1 cellular context compared by ENCODE assay signal in genomic region chr21:33947451-33948095, GRCh38.
TF ChIP-seq lines count a peak whose summit lies in the region.

No MANE protein-coding gene starts in this region.

TF ChIP-seq in GM12878, 131 proteins besides CTCF, POLR2A, EP300 and RAD21 (continued from another document and continues in another):
- TF ChIP-seq USF2 (IDR thresholded peaks at IDR 0.05; ENCODE audit: borderline replicate concordance, low read depth, low read length) = peak; percentile 65
- TF ChIP-seq RFX5 (IDR thresholded peaks at IDR 0.05; ENCODE audit: low read depth, low read length) = no peak
- no peak for TF ChIP-seq POLR2AphosphoS5 (IDR thresholded peaks at IDR 0.05; ENCODE audit: low read length)
- no peak for TF ChIP-seq ZNF217 (IDR thresholded peaks at IDR 0.05)
- no peak for TF ChIP-seq MTA3 (IDR thresholded peaks at IDR 0.05; ENCODE audit: borderline replicate concordance, low read length)
- TF ChIP-seq SP1 (IDR thresholded peaks at IDR 0.05; ENCODE audit: low read depth, low read length) = no peak
- TF ChIP-seq IKZF2 (IDR thresholded peaks at IDR 0.05) = peak; percentile 62 to 67; a peak in 3 of 4 replicates
- peak; percentile 52 for TF ChIP-seq USF1 (IDR thresholded peaks at IDR 0.05; ENCODE audit: borderline replicate concordance, extremely low read length, insufficient read depth, low read depth, low read length)
- TF ChIP-seq ZNF622 (IDR thresholded peaks at IDR 0.05) = no peak
- no peak for TF ChIP-seq KAT2A (conservative IDR thresholded peaks at IDR 0.05; ENCODE audit: control insufficient read depth, low read depth, low read length)
- TF ChIP-seq NBN (IDR thresholded peaks at IDR 0.05) = 0 out of 2 replicates have a peak, but pooled peaks have one; percentile 13
- TF ChIP-seq MEF2A (IDR thresholded peaks at IDR 0.05; ENCODE audit: insufficient read depth, low read depth, low read length) = 0 out of 2 replicates have a peak, but pooled peaks have one; percentile 50
- peak; percentile 88 for TF ChIP-seq BCL3 (IDR thresholded peaks at IDR 0.05; ENCODE audit: borderline replicate concordance, insufficient read depth, low read depth, low read length, poor library complexity, severe bottlenecking)
- peak; percentile 92 for TF ChIP-seq RUNX3 (IDR thresholded peaks at IDR 0.05; ENCODE audit: low read length)
- TF ChIP-seq CBFB (IDR thresholded peaks at IDR 0.05; ENCODE audit: low read depth) = peak; percentile 85
- TF ChIP-seq CBX3 (IDR thresholded peaks at IDR 0.05; ENCODE audit: borderline replicate concordance, low read depth) = no peak
- TF ChIP-seq NRF1 (conservative IDR thresholded peaks at IDR 0.05; ENCODE audit: low read depth, low read length) = no peak
- TF ChIP-seq ATF7 (IDR thresholded peaks at IDR 0.05; ENCODE audit: low read depth) = peak; percentile 88
- TF ChIP-seq FOXM1 (IDR thresholded peaks at IDR 0.05; ENCODE audit: low read depth, low read length) = peak; percentile 89; the same call in 1 of the 2 replicates
- no peak for TF ChIP-seq ELK1 (IDR thresholded peaks at IDR 0.05; ENCODE audit: low read depth, low read length)
- no peak for TF ChIP-seq ASH2L (IDR thresholded peaks at IDR 0.05; ENCODE audit: borderline replicate concordance, low read depth)
- TF ChIP-seq STAT1 (conservative IDR thresholded peaks at IDR 0.05) = no peak
- TF ChIP-seq RELB (IDR thresholded peaks at IDR 0.05; ENCODE audit: low read depth) = peak; percentile 86
- 0 out of 2 replicates have a peak, but pooled peaks have one; percentile 19 for TF ChIP-seq TAF1 (IDR thresholded peaks at IDR 0.05; ENCODE audit: borderline replicate concordance, low read depth, low read length)
- no peak for TF ChIP-seq ZZZ3 (IDR thresholded peaks at IDR 0.05; ENCODE audit: control insufficient read depth, insufficient read length, low read depth)
- no peak for TF ChIP-seq CEBPB (IDR thresholded peaks at IDR 0.05; ENCODE audit: borderline replicate concordance in 1 of 2, low read depth in 2 of 2, low read length in 2 of 2)
- TF ChIP-seq EGR1 (IDR thresholded peaks at IDR 0.05; ENCODE audit: borderline replicate concordance in 1 of 2, low read depth in 2 of 2, low read length in 2 of 2) = peak in 1 of 2 experiments; percentile 28; a peak in 1 of 3 replicates
- peak; percentile 48 for TF ChIP-seq YY1 (IDR thresholded peaks at IDR 0.05; ENCODE audit: low read depth, low read length)
- no peak for TF ChIP-seq ZBTB4 (CRISPR knock-in tag; IDR thresholded peaks at IDR 0.05)
- TF ChIP-seq WRNIP1 (IDR thresholded peaks at IDR 0.05; ENCODE audit: borderline replicate concordance, low read depth, low read length) = no peak
- no peak; the same call in 1 of the 2 replicates for TF ChIP-seq MTA2 (IDR thresholded peaks at IDR 0.05; ENCODE audit: low read depth)
- no peak for TF ChIP-seq IRF4 (IDR thresholded peaks at IDR 0.05; ENCODE audit: low read depth, low read length)
- no peak for TF ChIP-seq EZH2 (IDR thresholded peaks at IDR 0.05; ENCODE audit: borderline replicate concordance, control insufficient read depth, low read depth, low read length)
- TF ChIP-seq SREBF2 (IDR thresholded peaks at IDR 0.05; ENCODE audit: low read length) = no peak
- TF ChIP-seq FOXK2 (IDR thresholded peaks at IDR 0.05) = peak; percentile 81
- TF ChIP-seq SUZ12 (IDR thresholded peaks at IDR 0.05; ENCODE audit: unreplicated experiment) = no peak
- no peak for TF ChIP-seq LARP7 (IDR thresholded peaks at IDR 0.05)
- no peak for TF ChIP-seq NR2F1 (conservative IDR thresholded peaks at IDR 0.05)
- TF ChIP-seq JUND (IDR thresholded peaks at IDR 0.05; ENCODE audit: low read depth, low read length) = peak; percentile 59; the same call in 1 of the 2 replicates
- TF ChIP-seq SPI1 (IDR thresholded peaks at IDR 0.05; ENCODE audit: borderline replicate concordance, insufficient read depth, low read depth, low read length) = no peak
- peak; percentile 50 for TF ChIP-seq SMARCA5 (IDR thresholded peaks at IDR 0.05)
- no peak for TF ChIP-seq IRF5 (IDR thresholded peaks at IDR 0.05; ENCODE audit: borderline replicate concordance)
- no peak for TF ChIP-seq MEF2B (IDR thresholded peaks at IDR 0.05; ENCODE audit: partially characterized antibody, poor library complexity, severe bottlenecking)
- TF ChIP-seq SRF (IDR thresholded peaks at IDR 0.05; ENCODE audit: low read depth in 2 of 2, low read length in 2 of 2) = no peak
- no peak for TF ChIP-seq SMAD5 (IDR thresholded peaks at IDR 0.05; ENCODE audit: low read depth)
- no peak for TF ChIP-seq SMAD1 (IDR thresholded peaks at IDR 0.05; ENCODE audit: low read depth, partially characterized antibody)
- TF ChIP-seq SKIL (IDR thresholded peaks at IDR 0.05; ENCODE audit: low read depth, poor library complexity, severe bottlenecking) = peak; percentile 14
- TF ChIP-seq ATF2 (IDR thresholded peaks at IDR 0.05; ENCODE audit: low read length) = peak; percentile 78
- peak; percentile 39 for TF ChIP-seq KLF5 (IDR thresholded peaks at IDR 0.05; ENCODE audit: partially characterized antibody)
- TF ChIP-seq NR2C1 (IDR thresholded peaks at IDR 0.05) = no peak
- TF ChIP-seq MYC (IDR thresholded peaks at IDR 0.05; ENCODE audit: insufficient read depth, insufficient read length, insufficient replicate concordance, low read length, severe bottlenecking) = no peak
- peak; percentile 77 for TF ChIP-seq RAD51 (IDR thresholded peaks at IDR 0.05)
